15 cellular contexts compared by ENCODE assay signal in genomic region chr4:71247706-71248105, GRCh38.
DNase-seq lines count a peak whose midpoint lies in the region; ATAC-seq and TF ChIP-seq lines count a peak whose summit lies in the region.
"Had no signal": no experiment of that assay in that cellular context is flagged by ENCODE, and none has a peak within 500 bp of the region (broad histone marks: within the 10 kb centered on the region; RNA-seq: fewer than 3 reads in every experiment).

No MANE protein-coding gene starts in this region.

- TF ChIP-seq POLR2A in right lobe of liver (IDR thresholded peaks at IDR 0.05): no peak

- intact Hi-C loops in Right ventricle myocardium inferior (cut with DNase I) (no loop called here), cardiac septum (cut with DNase I) (no loop called here), right lobe of liver (cut with DNase I) (no loop called here)

- H3K4me3 ChIP-seq in right lobe of liver (no peak overlapping the region), brain microvascular endothelial cell (ENCODE audit: low read depth, low read length) (no peak overlapping the region)
- H3K4me3 ChIP-seq: BLaER1 treated with 17β-estradiol and CSF1 and Interleukin-3, amounts not matched to agents 10 nM and 100 nM had no signal

- no peaks in the 10 kb centered on the region for H3K36me3 ChIP-seq in right lobe of liver
- no peaks in the 10 kb centered on the region for H3K36me3 ChIP-seq in brain microvascular endothelial cell (replicated peaks)
- H3K36me3 ChIP-seq: BLaER1 treated with 17β-estradiol and CSF1 and Interleukin-3, amounts not matched to agents 10 nM and 100 nM had no signal

- no peak for DNase-seq in Right ventricle myocardium inferior (ENCODE audit: missing footprints)
- DNase-seq in cardiac septum (ENCODE audit: low spot score): no peak
- peak; percentile 32 for DNase-seq in cerebellar cortex (ENCODE audit: low spot score)
- peak in 1 of 3 donors; percentile 67 for DNase-seq in right lobe of liver
- DNase-seq in brain microvascular endothelial cell: no peak
- DNase-seq in stimulated activated CD4-positive, alpha-beta T cell treated with anti-CD3 and anti-CD28 coated beads, Interleukin-2, amount 100 ng/mL, for 24 hours: no peak
- DNase-seq: ACHN; Calu3; CD4-positive, alpha-beta T cell; DND-41; GDM1; GOT3; H9 had no signal

- no peaks in the 10 kb centered on the region for H3K9me3 ChIP-seq in right lobe of liver
- H3K9me3 ChIP-seq: BLaER1 treated with 17β-estradiol and CSF1 and Interleukin-3, amounts not matched to agents 10 nM and 100 nM had no signal

- in situ Hi-C loops in brain microvascular endothelial cell (cut with HindIII; ENCODE audit: low pct_ligation_motif_present, low sequenced_read_pairs): loop anchor here (25.0 kb wide), 1 partner anchor 110 kb away; no protein-coding TSS in a partner anchor

- WGBS in right lobe of liver (ENCODE audit: insufficient coverage, low coverage, low lambda C conversion rate, missing lambda C conversion rate): 71% methylated on average over 4 of the region's 5 CpGs

- H3K4me1 ChIP-seq in right lobe of liver: peaks cover 0 to 10% (median 3%) of the 10 kb centered on the region in 4 donors

- H3K27ac ChIP-seq in C4-2B: peak overlapping the region; percentile 76
- peak overlapping the region in 1 of 3 donors; percentile 1 for H3K27ac ChIP-seq in right lobe of liver
- H3K27ac ChIP-seq in brain microvascular endothelial cell: no peak overlapping the region
- H3K27ac ChIP-seq: BLaER1 treated with 17β-estradiol and CSF1 and Interleukin-3, amounts not matched to agents 10 nM and 100 nM had no signal

- ATAC-seq in Right ventricle myocardium inferior (peak; percentile 50), right lobe of liver (peak; percentile 52 to 81 (median 71))

- TF ChIP-seq CTCF in C4-2B (conservative IDR thresholded peaks at IDR 0.05) (no peak), right lobe of liver (IDR thresholded peaks at IDR 0.05) (no peak), brain microvascular endothelial cell (IDR thresholded peaks at IDR 0.05; ENCODE audit: low read depth, low read length, missing control alignments) (no peak)

- H3K27me3 ChIP-seq in right lobe of liver (no peaks in the 10 kb centered on the region), brain microvascular endothelial cell (replicated peaks) (no peaks in the 10 kb centered on the region)
- H3K27me3 ChIP-seq: BLaER1 treated with 17β-estradiol and CSF1 and Interleukin-3, amounts not matched to agents 10 nM and 100 nM had no signal
